Comparison of ENCODE assay signal across 13 cellular contexts in the genomic region with DNA sequence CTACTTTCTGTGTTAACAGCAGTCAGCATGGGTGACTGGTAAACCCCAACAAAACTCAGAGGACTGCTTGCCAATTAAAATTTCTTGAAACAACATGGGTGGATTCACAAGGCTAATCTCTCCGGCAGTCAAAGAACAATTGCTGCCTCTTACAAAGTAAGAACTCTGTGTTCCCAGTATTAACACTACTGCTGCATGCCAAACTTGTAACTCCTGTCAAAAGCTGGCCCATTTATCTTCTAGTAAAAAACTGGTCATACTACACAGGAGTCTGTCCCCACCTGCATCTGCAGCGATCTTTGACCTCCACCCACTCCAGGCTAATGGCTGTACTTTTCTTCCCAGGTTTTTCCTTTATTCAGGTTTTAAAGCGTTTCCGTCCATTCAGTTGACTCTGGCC. TPM values are rescaled to one million over a fixed set of nuclear protein-coding genes. Genes with fewer than 3 reads are reported as not detected.
A peak's percentile ranks its signal among the peaks of the same experiment; 100 is the strongest.
DNase-seq lines count a peak whose midpoint lies in the region; ATAC-seq lines count a peak whose summit lies in the region.
"Had no signal": no experiment of that assay in that cellular context is flagged by ENCODE, and none has a peak within 500 bp of the region (broad histone marks: within the 10 kb centered on the region; RNA-seq: fewer than 3 reads in every experiment).

No MANE protein-coding gene starts in this region.

- H3K4me2 ChIP-seq in BLaER1: peak overlapping the region; percentile 60
- peak overlapping the region; percentile 80 for H3K4me2 ChIP-seq in Karpas-422 (ENCODE audit: low read depth, low read length, poor library complexity, severe bottlenecking)
- no peak overlapping the region for H3K4me2 ChIP-seq in neuronal stem cell (ENCODE audit: insufficient read depth, low read length, poor library complexity, severe bottlenecking)

- peak overlapping the region; percentile 68 for H2AFZ ChIP-seq in Karpas-422 (ENCODE audit: low read length)
- peak overlapping the region; percentile 80 for H2AFZ ChIP-seq in neuronal stem cell (ENCODE audit: low read length)

- DNase-seq in Karpas-422 (no peak), neuronal stem cell (ENCODE audit: low spot score) (no peak), GF-D8 (lab: John Stamatoyannopoulos, UW) (no peak), dermis blood vessel endothelial cell (no peak)

- no peak overlapping the region for H2BK120ac ChIP-seq in neuronal stem cell (ENCODE audit: low read depth, low read length)

- no peak overlapping the region for H2BK5ac ChIP-seq in neuronal stem cell (ENCODE audit: low read length)

- no peaks in the 10 kb centered on the region for H3K79me2 ChIP-seq in Karpas-422 (ENCODE audit: low read length)

- H3K23ac ChIP-seq in neuronal stem cell (ENCODE audit: low read depth, low read length, poor library complexity): no peak overlapping the region

- H3K14ac ChIP-seq in neuronal stem cell (ENCODE audit: low read length): no peak overlapping the region

- H3K4ac ChIP-seq in neuronal stem cell (ENCODE audit: low read length): no peak overlapping the region

- H4K20me1 ChIP-seq in BLaER1: no peaks in the 10 kb centered on the region
- H4K20me1 ChIP-seq in Karpas-422 (ENCODE audit: insufficient read depth, low read depth, low read length): no peaks in the 10 kb centered on the region

- H3K9me2 ChIP-seq in Karpas-422 (replicated peaks; ENCODE audit: insufficient read depth, low read length): no peaks in the 10 kb centered on the region

- H2AK5ac ChIP-seq in neuronal stem cell (ENCODE audit: low read depth, low read length): no peak overlapping the region

- H3K4me3 ChIP-seq in BLaER1 (no peak overlapping the region), Karpas-422 (ENCODE audit: low read length) (no peak overlapping the region), neuronal stem cell (ENCODE audit: low read length in 2 of 2) (no peak overlapping the region)

- H3K9me3 ChIP-seq in BLaER1: peaks cover 9% of the 10 kb centered on the region; the same call in 1 of the 2 replicates
- H3K9me3 ChIP-seq in Karpas-422 (ENCODE audit: low read length): no peaks in the 10 kb centered on the region
- H3K9me3 ChIP-seq in neuronal stem cell (replicated peaks in 1 of 2; ENCODE audit: control insufficient read depth in 2 of 2, insufficient read depth in 1 of 2, low read depth in 1 of 2, low read length in 2 of 2): peaks cover 0 to 6% of the 10 kb centered on the region in 2 donors

- H2BK15ac ChIP-seq in neuronal stem cell (ENCODE audit: low read length): no peak overlapping the region

- no peaks in the 10 kb centered on the region for H3K27me3 ChIP-seq in BLaER1
- H3K27me3 ChIP-seq in Karpas-422 (ENCODE audit: low read length): no peaks in the 10 kb centered on the region
- no peaks in the 10 kb centered on the region for H3K27me3 ChIP-seq in neuronal stem cell (ENCODE audit: control insufficient read depth in 3 of 3, insufficient read depth in 3 of 3, low read depth in 1 of 3, low read length in 3 of 3)

- H3K79me1 ChIP-seq in neuronal stem cell (ENCODE audit: low read depth, low read length): no peaks in the 10 kb centered on the region

- no CpG with 5 or more reads among the region's 4 CpGs for WGBS in neuronal stem cell (ENCODE audit: extremely low coverage in 2 of 2, insufficient read length in 2 of 2, insufficient replicate concordance in 1 of 2), 2 donors

- H3K27ac ChIP-seq in BLaER1 (no peak overlapping the region), Karpas-422 (ENCODE audit: low read length) (peak overlapping the region; percentile 82), neuronal stem cell (replicated peaks; ENCODE audit: low read length) (peak overlapping the region; percentile 84)

- no peaks in the 10 kb centered on the region for H3K36me3 ChIP-seq in BLaER1
- H3K36me3 ChIP-seq in Karpas-422 (ENCODE audit: insufficient read depth, low read length): no peaks in the 10 kb centered on the region
- peaks cover 0 to 3% of the 10 kb centered on the region in 2 donors for H3K36me3 ChIP-seq in neuronal stem cell (replicated peaks in 1 of 2; ENCODE audit: control insufficient read depth in 2 of 2, insufficient read depth in 2 of 2, low read length in 2 of 2)

- ATAC-seq in esophagus mucosa (peak; percentile 78), GM21447 (IDR thresholded peaks at IDR 0.05; ENCODE audit: unreplicated experiment) (no peak), HG02970 (IDR thresholded peaks at IDR 0.05; ENCODE audit: low FRiP score, unreplicated experiment) (no peak)

- no peak overlapping the region for H4K91ac ChIP-seq in neuronal stem cell (ENCODE audit: low read depth, low read length, poor library complexity)

- H3K4me1 ChIP-seq in BLaER1: peaks cover 25% of the 10 kb centered on the region
- H3K4me1 ChIP-seq in Karpas-422 (ENCODE audit: low read length): peaks cover 46% of the 10 kb centered on the region
- peaks cover 0 to 12% of the 10 kb centered on the region in 2 donors for H3K4me1 ChIP-seq in neuronal stem cell (ENCODE audit: control insufficient read depth in 2 of 2, insufficient read depth in 1 of 2, low read depth in 1 of 2, low read length in 2 of 2)

- no peak overlapping the region for H4K8ac ChIP-seq in neuronal stem cell (ENCODE audit: low read depth, low read length)

- H3K9ac ChIP-seq in BLaER1: no peak overlapping the region
- peak overlapping the region; percentile 15; the same call in 1 of the 2 replicates for H3K9ac ChIP-seq in Karpas-422 (ENCODE audit: low read length)
- H3K9ac ChIP-seq in neuronal stem cell (ENCODE audit: low read depth, low read length, poor library complexity): no peak overlapping the region

- H3K18ac ChIP-seq in neuronal stem cell (ENCODE audit: low read length): no peak overlapping the region

- no peak overlapping the region for H2BK12ac ChIP-seq in neuronal stem cell (ENCODE audit: low read length)

RNA-seq across cellular contexts. Expression of gene ZNF589, which starts 8.7 kb away (rescaled TPM):
- total RNA-seq in Karpas-422 (2014; rRNA removed; shearing (Covaris generic); ENCODE audit: low replicate concordance): 64.5 and 65.2 TPM in 2 replicates
- 6.9 TPM for total RNA-seq in esophagus mucosa
- 28.2 TPM for polyA plus RNA-seq in neuronal stem cell (2013, experiment 1 of 2)
- 29.0 TPM for polyA plus RNA-seq in neuronal stem cell (2013, experiment 2 of 2)
- 3.4 and 4.1 TPM in 2 replicates for total RNA-seq in dermis blood vessel endothelial cell

RNA-seq across cellular contexts. Expression of gene CAMP, which starts 8.9 kb away (rescaled TPM):
- total RNA-seq in Karpas-422 (2014; rRNA removed; shearing (Covaris generic); ENCODE audit: low replicate concordance): 100 and 141 TPM in 2 replicates
- total RNA-seq in esophagus mucosa (not detected), dermis blood vessel endothelial cell (not detected in 2 replicates)
- not detected for polyA plus RNA-seq in neuronal stem cell (2013, experiment 1 of 2)
- not detected for polyA plus RNA-seq in neuronal stem cell (2013, experiment 2 of 2)
- total RNA-seq: activated naive CD4-positive, alpha-beta T cell treated with anti-CD3 and anti-CD28 coated beads, Interleukin-2, amount 50 U/mL, for 72 hours; endothelial cell of umbilical vein; kidney epithelial cell; T-helper 2 cell treated with Interferon-gamma antibody and Interleukin-4, amounts not matched to agents 100 ng/mL and 5 ng/mL, for 36 hours; urinary bladder had no signal
- polyA plus RNA-seq: endothelial cell of umbilical vein had no signal

RNA-seq across cellular contexts. Expression of gene CDC25A, which starts 44.0 kb away (rescaled TPM):
- 12.9 and 17.1 TPM in 2 replicates for total RNA-seq in Karpas-422 (2014; rRNA removed; shearing (Covaris generic); ENCODE audit: low replicate concordance)
- 3.8 TPM for total RNA-seq in esophagus mucosa
- polyA plus RNA-seq in neuronal stem cell (2013, experiment 1 of 2): 26.0 TPM
- polyA plus RNA-seq in neuronal stem cell (2013, experiment 2 of 2): 24.4 TPM
- total RNA-seq in dermis blood vessel endothelial cell: 15.1 and 21.6 TPM in 2 replicates

Comparison
In these comparisons a context has a peak if more than half of its experiments do, and no peak if none do; other contexts are left out.
1. RNA of gene CAMP, which starts 8.9 kb away (total RNA-seq): 100 to 141 TPM in Karpas-422; not detected in esophagus mucosa (single experiment) and not detected in dermis blood vessel endothelial cell; every median in the first group is over 10 times any median in the second.